In genomic region chr17:42058018-42058417, GRCh38 we compare ENCODE assay signal across 23 cellular contexts. TPM values are rescaled to one million over a fixed set of nuclear protein-coding genes. Genes with fewer than 3 reads are reported as not detected.
"Had no signal": no experiment of that assay in that cellular context is flagged by ENCODE, and none has a peak within 500 bp of the region (broad histone marks: within the 10 kb centered on the region; RNA-seq: fewer than 3 reads in every experiment).

No MANE protein-coding gene starts in this region.

- H3K36me3 ChIP-seq: breast epithelium, Peyer's patch, SJSA1 had no signal

- H3K27me3 ChIP-seq: breast epithelium, Peyer's patch had no signal

- DNase-seq: activated CD4-positive, alpha-beta T cell treated with anti-CD3 and anti-CD28 coated beads, Interleukin-2, amount 10 ng/mL, durations not matched to agents 24 days and 14 days; activated CD4-positive, alpha-beta T cell treated with anti-CD3 and anti-CD28 coated beads, Interleukin-2, amount 50 U/mL, for 48 hours; activated CD4-positive, CD25-positive, alpha-beta regulatory T cell treated with anti-CD3 and anti-CD28 coated beads, Interleukin-2, amount 50 U/mL, for 72 hours; activated CD8-positive, alpha-beta memory T cell treated with anti-CD3 and anti-CD28 coated beads, Interleukin-2, amount 10 ng/mL, durations not matched to agents 7 days and 5 days; activated effector memory CD4-positive, alpha-beta T cell treated with Interleukin-2 at 50 U/mL for 16 hours; activated naive CD4-positive, alpha-beta T cell; activated T-cell treated with anti-CD3 and anti-CD28 coated beads, Interleukin-2, amount 50 U/mL, for 24 hours; aorta; caudate nucleus; Kasumi-1; NCI-H1048; NCI-H146; NCI-H2029 treated with DMSO at 0.1 percent for 48 hours; NCI-H2227 treated with DMSO at 0.1 percent for 48 hours; NCI-H526; Peyer's patch; Right ventricle myocardium superior had no signal

- H3K9me3 ChIP-seq: breast epithelium, SJSA1 had no signal

- H3K4me3 ChIP-seq: breast epithelium, K562, Peyer's patch, SJSA1 had no signal

- H3K27ac ChIP-seq: breast epithelium, Peyer's patch, RWPE1, SJSA1 had no signal

- ATAC-seq: activated CD8-positive, alpha-beta memory T cell treated with anti-CD3 and anti-CD28 coated beads, Interleukin-2, amount 10 ng/mL, durations not matched to agents 7 days and 5 days; K562; WTC11 had no signal

RNA-seq across cellular contexts. Expression of gene ZNF385C, which starts 40.3 kb away (rescaled TPM):
- total RNA-seq: activated T-helper 1 cell treated with anti-CD3 and anti-CD28 coated beads, Interleukin-12 subunit alpha, Interleukin-12 subunit beta, Interleukin-2, Interleukin-4 antibody, amounts not matched to agents 30 ng/mL and 10 ng/mL and 1 ng/mL, durations not matched to agents 14 hours and 24 hours and 36 hours; aorta; SJSA1 had no signal
